Comparison of ENCODE assay signal across 31 cellular contexts in the genomic region with DNA sequence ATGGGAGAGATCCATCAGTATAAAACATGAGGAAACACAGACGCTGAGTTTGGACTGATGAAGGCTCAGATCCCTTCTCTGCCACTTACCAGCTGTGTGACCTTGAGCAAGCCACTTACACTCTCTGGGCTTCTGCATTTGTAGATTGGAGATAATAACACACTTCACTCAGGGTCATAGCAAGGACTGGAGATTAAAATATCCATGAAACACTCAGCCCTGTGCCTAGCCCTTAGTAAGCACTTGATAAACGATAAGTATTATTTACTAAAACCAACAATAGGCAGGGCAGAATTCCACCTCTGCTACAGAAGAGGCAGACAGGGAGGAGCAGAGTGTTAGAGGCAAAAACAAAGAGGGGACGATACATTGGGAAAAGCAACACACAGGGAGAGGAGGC.
"Had no signal": no experiment of that assay in that cellular context is flagged by ENCODE, and none has a peak within 500 bp of the region (broad histone marks: within the 10 kb centered on the region; RNA-seq: fewer than 3 reads in every experiment).

No MANE protein-coding gene starts in this region.

- H3K36me3 ChIP-seq: brain microvascular endothelial cell, neutrophil, ovary, prostate gland, stomach, thyroid gland, WERI-Rb-1 had no signal

- H3K4me1 ChIP-seq: prostate gland, thyroid gland had no signal

- H3K4me3 ChIP-seq: lung, mucosa of descending colon, ovary, prostate gland, smooth muscle cell, stomach, thyroid gland had no signal

- DNase-seq: activated CD4-positive, alpha-beta T cell treated with anti-CD3 and anti-CD28 coated beads for 48 hours; activated CD4-positive, alpha-beta T cell treated with anti-CD3 and anti-CD28 coated beads, Interleukin-2, amount 50 U/mL, for 48 hours; activated CD8-positive, alpha-beta memory T cell treated with anti-CD3 and anti-CD28 coated beads, Interleukin-2, amount 50 U/mL, for 4 hours; activated effector memory CD4-positive, alpha-beta T cell treated with anti-CD3 and anti-CD28 coated beads, Interleukin-2, amount 50 U/mL, for 16 hours; activated naive CD4-positive, alpha-beta T cell treated with anti-CD3 and anti-CD28 coated beads, Interleukin-2, amount 10 ng/mL, durations not matched to agents 7 days and 5 days; activated T-cell treated with anti-CD3 and anti-CD28 coated beads, Interleukin-2, amount 50 U/mL, for 1 hour; amniotic stem cell; brain microvascular endothelial cell; central memory CD4-positive, alpha-beta T cell; endodermal cell; foreskin fibroblast; head of caudate nucleus; hippocampal formation; left colon; mesendoderm; mucosa of descending colon; ovary; retina; stimulated activated CD4-positive, alpha-beta T cell treated with anti-CD3 and anti-CD28 coated beads, Interleukin-15, amount 100 ng/mL, for 24 hours; stimulated activated CD4-positive, alpha-beta T cell treated with anti-CD3 and anti-CD28 coated beads, Interleukin-2, amount 100 ng/mL, for 24 hours; stimulated activated naive B cell treated with anti-CD40 and anti-IgM and Interleukin-4, amounts not matched to agents 10 μg/mL and 1 μg/mL and 100 μg/mL, for 72 hours; stomach; T-helper 17 cell; T1000; thyroid gland; WERI-Rb-1 had no signal

- H3K27ac ChIP-seq: brain microvascular endothelial cell, neutrophil, ovary, prostate gland, thyroid gland, WERI-Rb-1 had no signal

- H3K27me3 ChIP-seq: brain microvascular endothelial cell, neutrophil, ovary, stomach, thyroid gland had no signal

- ATAC-seq: activated CD4-positive, CD25-positive, alpha-beta regulatory T cell treated with anti-CD3 and anti-CD28 coated beads, Interleukin-2, amount 50 U/mL, for 24 hours; left colon; mucosa of descending colon; stimulated activated naive B cell treated with anti-CD40 and anti-IgM and Interleukin-4, amounts not matched to agents 10 μg/mL and 1 μg/mL and 100 μg/mL, for 72 hours; T-helper 17 cell had no signal

- H3K9me3 ChIP-seq: mucosa of descending colon, neutrophil, ovary, prostate gland, stomach, thyroid gland had no signal
